ENCODE assay signal across 9 cellular contexts in genomic region chr10:101130984-101131961, GRCh38. TPM values are rescaled to one million over a fixed set of nuclear protein-coding genes. Genes with fewer than 3 reads are reported as not detected.
DNase-seq lines count a peak whose midpoint lies in the region; ATAC-seq and TF ChIP-seq lines count a peak whose summit lies in the region.
"Had no signal": no experiment of that assay in that cellular context is flagged by ENCODE, and none has a peak within 500 bp of the region (broad histone marks: within the 10 kb centered on the region; RNA-seq: fewer than 3 reads in every experiment).

Gene TLX1, plus strand, starts transcription at chr10:101131300. Its CDS starts 242 bp downstream, at chr10:101131542.

- H3K9me3 ChIP-seq in heart right ventricle (no peaks in the 10 kb centered on the region), skeletal muscle satellite cell (replicated peaks; ENCODE audit: low read length) (no peaks in the 10 kb centered on the region), prostate gland (no peaks in the 10 kb centered on the region)

- peaks cover 46 to 100% (median 100%) of the 10 kb centered on the region in 7 donors for H3K27me3 ChIP-seq in heart right ventricle
- peaks cover 98% of the 10 kb centered on the region for H3K27me3 ChIP-seq in skeletal muscle satellite cell (ENCODE audit: control insufficient read depth, insufficient read depth, low read length)
- peaks cover 69% of the 10 kb centered on the region for H3K27me3 ChIP-seq in prostate gland (replicated peaks; ENCODE audit: insufficient read depth)

- H3K4me2 ChIP-seq in skeletal muscle satellite cell (ENCODE audit: low read length), result peak within 1 kb of the TSS; percentile 58

- ATAC-seq in heart right ventricle (peak in 2 of 8 donors; percentile 41 to 58), GM18519 (IDR thresholded peaks at IDR 0.05; ENCODE audit: low FRiP score, unreplicated experiment) (no peak), HG02885 (IDR thresholded peaks at IDR 0.05; ENCODE audit: poor library complexity, unreplicated experiment) (no peak)

- no peak within 1 kb of the TSS for H3K9ac ChIP-seq in skeletal muscle satellite cell (ENCODE audit: low read depth, low read length)

- peaks cover 7 to 47% (median 36%) of the 10 kb centered on the region in 9 donors for H3K4me1 ChIP-seq in heart right ventricle
- H3K4me1 ChIP-seq in skeletal muscle satellite cell (ENCODE audit: control insufficient read depth, insufficient read depth, low read length), result peaks cover 5% of the 10 kb centered on the region
- peaks cover 10% of the 10 kb centered on the region for H3K4me1 ChIP-seq in prostate gland (replicated peaks)

- H3K4me3 ChIP-seq in heart right ventricle (peak within 1 kb of the TSS in 9 of 10 donors; percentile 21 to 48 (median 36)), skeletal muscle satellite cell (ENCODE audit: low read length) (peak within 1 kb of the TSS; percentile 23), prostate gland (peak within 1 kb of the TSS in 1 of 2 donors; percentile 17)

- WGBS in heart right ventricle, 2 donors, result 1 to 2% methylated on average over 76 to 83 of the region's 83 CpGs
- 4% methylated on average over 26 of the region's 83 CpGs for WGBS in prostate gland

- no peak for TF ChIP-seq CTCF in heart right ventricle (IDR thresholded peaks at IDR 0.05)
- no peak for TF ChIP-seq CTCF in prostate gland (IDR thresholded peaks at IDR 0.05)

- H3K36me3 ChIP-seq in heart right ventricle, result no peaks in the 10 kb centered on the region
- no peaks in the 10 kb centered on the region for H3K36me3 ChIP-seq in skeletal muscle satellite cell (ENCODE audit: insufficient read depth, low read length)
- no peaks in the 10 kb centered on the region for H3K36me3 ChIP-seq in prostate gland

- no peak within 1 kb of the TSS for H3K27ac ChIP-seq in heart right ventricle
- no peak within 1 kb of the TSS for H3K27ac ChIP-seq in prostate gland

- TF ChIP-seq POLR2A in prostate gland (IDR thresholded peaks at IDR 0.05), result no peak

- intact Hi-C loops in heart right ventricle (cut with DNase I), result loop anchor here in 1 of 10 donors (10.0 kb wide), 1 partner anchor 86 kb away; no protein-coding TSS in a partner anchor
- intact Hi-C loops in prostate gland (cut with DNase I), result no loop called here

- peak; percentile 41 to 59 for DNase-seq in NCI-H2081 (lab: John Stamatoyannopoulos, UW)
- DNase-seq in NCI-H2081 treated with DMSO at 0.1 percent for 48 hours (lab: John Stamatoyannopoulos, UW), result no peak
- DNase-seq in NCI-H2171 (lab: John Stamatoyannopoulos, UW), result peak; percentile 54
- DNase-seq in heart right ventricle, result peak in 1 of 2 donors; percentile 38
- DNase-seq in prostate gland (ENCODE audit: low spot score), result no peak

RNA-seq across cellular contexts. Expression of gene TLX1, which starts in this region (rescaled TPM):
- total RNA-seq in heart right ventricle (under 1 TPM in 2 of 10 donors, not detected in 8; 0.27 to 0.74 TPM), prostate gland (under 1 TPM; 0.05 to 0.34 TPM)
- polyA plus RNA-seq in heart right ventricle, result under 1 TPM in 1 of 2 donors, not detected in 1; 0.03 TPM
- total RNA-seq in skeletal muscle satellite cell (2012; rRNA removed), result not detected in 2 replicates
- polyA plus RNA-seq: AG04450 had no signal

Comparison
In these comparisons a context has a peak if more than half of its experiments do, and no peak if none do; other contexts are left out.
1. DNase-seq: peak in NCI-H2081 (2 of 2) and NCI-H2171 (single experiment); none in NCI-H2081 treated with DMSO at 0.1 percent for 48 hours (single experiment) and prostate gland (single experiment).